Comparison of ENCODE assay signal across 25 cellular contexts in the genomic region with DNA sequence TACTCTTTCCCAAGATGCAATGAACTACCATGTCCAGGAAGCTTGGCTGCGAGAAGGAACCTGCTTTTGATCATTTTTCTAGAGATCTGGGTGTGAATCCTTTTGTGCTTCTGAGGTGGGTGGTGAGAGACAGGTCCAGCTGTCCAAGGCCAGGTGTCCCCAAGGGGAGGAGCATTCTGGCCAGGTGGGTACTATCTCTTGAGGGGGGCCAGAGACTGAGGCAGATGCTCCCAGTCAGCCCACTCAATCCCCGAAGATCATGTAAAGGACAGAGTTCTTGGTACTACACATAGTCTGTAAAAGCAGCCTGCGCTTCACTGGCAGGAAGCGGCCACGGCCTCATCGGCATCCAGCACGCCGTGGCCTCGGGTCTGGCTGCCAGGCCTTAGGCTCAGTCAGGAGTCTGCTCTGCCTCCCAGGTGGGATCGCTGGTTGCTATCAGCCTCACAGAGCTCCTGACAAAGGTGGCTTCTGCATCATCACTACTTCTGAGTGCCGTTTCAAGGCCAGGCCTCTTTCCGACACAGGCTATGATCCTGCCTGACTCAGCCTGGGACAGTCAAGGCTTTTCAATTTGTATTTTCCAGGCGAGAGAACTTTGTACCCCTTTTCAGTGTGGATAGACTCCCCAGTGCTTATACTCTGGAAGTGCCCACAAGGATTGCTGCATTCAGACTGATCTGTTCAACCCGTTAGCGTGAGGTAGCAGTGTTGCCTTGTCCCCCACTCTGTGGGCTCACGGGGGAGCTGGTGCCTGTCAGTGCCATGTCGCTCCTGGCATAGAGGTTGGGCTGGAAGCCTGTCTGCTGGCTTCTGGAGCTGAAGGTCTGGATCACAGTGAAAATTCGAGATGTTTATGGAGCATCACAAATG. TPM values are rescaled to one million over a fixed set of nuclear protein-coding genes. Genes with fewer than 3 reads are reported as not detected.
DNase-seq lines count a peak whose midpoint lies in the region; ATAC-seq, FAIRE-seq and TF ChIP-seq lines count a peak whose summit lies in the region.
"Had no signal": no experiment of that assay in that cellular context is flagged by ENCODE, and none has a peak within 500 bp of the region (broad histone marks: within the 10 kb centered on the region; RNA-seq: fewer than 3 reads in every experiment).

No MANE protein-coding gene starts in this region.

- H4K20me1 ChIP-seq in K562 (replicated peaks; ENCODE audit: control insufficient read depth, insufficient read depth, low read length) = no peaks in the 10 kb centered on the region
- no peaks in the 10 kb centered on the region for H4K20me1 ChIP-seq in osteoblast (ENCODE audit: insufficient read depth, low read length)

- no peak overlapping the region for H3K4me3 Mint-ChIP-seq in naive thymus-derived CD8-positive, alpha-beta T cell
- no peak overlapping the region for H3K4me3 Mint-ChIP-seq in mesothelial cell of epicardium
- H3K4me3 Mint-ChIP-seq: CD4-positive, alpha-beta T cell; HFFc6 had no signal

- H3K27ac ChIP-seq in K562 (ENCODE audit: extremely low read depth, low read depth, low read length) = no peak overlapping the region
- H3K27ac ChIP-seq in osteoblast (ENCODE audit: low read depth, low read length) = no peak overlapping the region
- H3K27ac ChIP-seq in upper lobe of right lung = no peak overlapping the region
- H3K27ac ChIP-seq: 22Rv1, A549, C4-2B, HL-60 had no signal

- TF ChIP-seq CTCF in K562 (IDR thresholded peaks at IDR 0.05 in 2 of 3, conservative IDR thresholded peaks at IDR 0.05 in 1 of 3; ENCODE audit: insufficient read depth in 2 of 3, low read depth in 1 of 3, low read length in 3 of 3) (no peak), osteoblast (IDR thresholded peaks at IDR 0.05; ENCODE audit: extremely low read depth, low read depth, low read length) (no peak), upper lobe of right lung (IDR thresholded peaks at IDR 0.05) (no peak), mesothelial cell of epicardium (IDR thresholded peaks at IDR 0.05; ENCODE audit: unreplicated experiment) (no peak)

- H3K4me1 ChIP-seq in K562 (replicated peaks in 1 of 2; ENCODE audit: control insufficient read depth in 2 of 2, insufficient read depth in 2 of 2, low read length in 2 of 2) = peaks cover 2 to 7% of the 10 kb centered on the region in 2 experiments; a peak in 4 of 5 replicates
- no peaks in the 10 kb centered on the region for H3K4me1 ChIP-seq in osteoblast (ENCODE audit: insufficient read depth, low read length)
- H3K4me1 ChIP-seq in upper lobe of right lung = no peaks in the 10 kb centered on the region
- H3K4me1 ChIP-seq: A549, Caco-2 had no signal

- 62% methylated on average over 18 of the region's 18 CpGs for WGBS in K562 (ENCODE audit: insufficient coverage, low coverage, missing lambda C conversion rate)

- peaks cover 0 to 2% (median 0%) of the 10 kb centered on the region in 5 donors for H3K27me3 Mint-ChIP-seq in naive thymus-derived CD8-positive, alpha-beta T cell
- H3K27me3 Mint-ChIP-seq in mesothelial cell of epicardium (ENCODE audit: low read depth) = no peaks in the 10 kb centered on the region
- H3K27me3 Mint-ChIP-seq: IgD-negative memory B cell had no signal

- POLR2A ChIA-PET in K562 (lab: Yijun Ruan, JAX) = interaction anchor here (0.6 to 0.9 kb wide), 2 partner anchors 9 to 151 kb away, joined by 3 read pairs; no protein-coding TSS in a partner anchor
- POLR2A ChIA-PET in naive thymus-derived CD8-positive, alpha-beta T cell (lab: Charles Lee) = no interaction called here

- ATAC-seq in Right ventricle myocardium inferior = no peak
- no peak for ATAC-seq in left ventricle myocardium superior
- no peak for ATAC-seq in K562
- no peak for ATAC-seq in naive thymus-derived CD8-positive, alpha-beta T cell
- ATAC-seq in upper lobe of right lung = no peak
- ATAC-seq: A549, HCT116 had no signal

- CTCF ChIA-PET in K562 (lab: Yijun Ruan, JAX; ENCODE audit: low intra/inter-chr PET ratio) = no interaction called here

- DNase-seq in Right ventricle myocardium inferior (ENCODE audit: missing footprints) (peak; percentile 35), left ventricle myocardium superior (no peak), K562 (ENCODE audit: extremely low read depth in 1 of 4, low spot score in 3 of 4) (no peak), osteoblast (ENCODE audit: insufficient read length, low spot score, missing footprints) (peak; percentile 29), upper lobe of right lung (no peak), mesothelial cell of epicardium (ENCODE audit: low spot score in 2 of 2, unreplicated experiment in 2 of 2) (no peak)
- no peak for DNase-seq in naive thymus-derived CD8-positive, alpha-beta T cell
- DNase-seq: AML-193; Caco-2; CD4-positive, alpha-beta T cell; DMS153; DMS79; GDM1; GOT3; H7; HFFc6 had no signal

- H3K36me3 ChIP-seq in K562 (ENCODE audit: control insufficient read depth, insufficient read depth, low read length) (no peaks in the 10 kb centered on the region), osteoblast (ENCODE audit: insufficient read depth, low read length) (no peaks in the 10 kb centered on the region), upper lobe of right lung (peaks cover 16% of the 10 kb centered on the region)

- H3K9me1 ChIP-seq in K562 (ENCODE audit: control insufficient read depth, insufficient read depth, low read length) = no peaks in the 10 kb centered on the region

- BruUV-seq in K562 (replicated peaks; lab: Mats Ljungman, UMichigan) = no TSS peak

- peak; percentile 70 for FAIRE-seq in K562 (lab: Jason Lieb, UNC)
- FAIRE-seq: A549, D721Med, GM12892, GM18507 had no signal

- H3K27ac Mint-ChIP-seq in naive thymus-derived CD8-positive, alpha-beta T cell = no peak overlapping the region
- no peak overlapping the region for H3K27ac Mint-ChIP-seq in mesothelial cell of epicardium
- H3K27ac Mint-ChIP-seq: CD4-positive, alpha-beta T cell; HFFc6; IgD-negative memory B cell had no signal

- H3K9me3 Mint-ChIP-seq in naive thymus-derived CD8-positive, alpha-beta T cell = no peaks in the 10 kb centered on the region
- no peaks in the 10 kb centered on the region for H3K9me3 Mint-ChIP-seq in mesothelial cell of epicardium
- H3K9me3 Mint-ChIP-seq: CD4-positive, alpha-beta T cell; HFFc6; IgD-negative memory B cell had no signal

- peaks cover 0 to 15% (median 0%) of the 10 kb centered on the region in 3 donors for H3K36me3 Mint-ChIP-seq in naive thymus-derived CD8-positive, alpha-beta T cell
- H3K36me3 Mint-ChIP-seq in mesothelial cell of epicardium = peaks cover 3% of the 10 kb centered on the region

- in situ Hi-C loops in K562 (cut with MboI) = no loop called here

- no peak for TF ChIP-seq RAD21 in K562 (CRISPR knock-in tag; conservative IDR thresholded peaks at IDR 0.05 in 1 of 2, IDR thresholded peaks at IDR 0.05 in 1 of 2)

- H3K4me3 ChIP-seq in K562 (no peak overlapping the region), osteoblast (ENCODE audit: insufficient read depth, low read length) (no peak overlapping the region), upper lobe of right lung (no peak overlapping the region)
- H3K4me3 ChIP-seq: A549 had no signal

- H3K79me2 ChIP-seq in K562 (ENCODE audit: control insufficient read depth, insufficient read depth, low read length) = no peaks in the 10 kb centered on the region
- H3K79me2 ChIP-seq in osteoblast (ENCODE audit: insufficient read depth, low read length) = no peaks in the 10 kb centered on the region

- no peak overlapping the region for H2AFZ ChIP-seq in K562 (ENCODE audit: low read depth, low read length)
- H2AFZ ChIP-seq in osteoblast (ENCODE audit: low read length) = no peak overlapping the region

- TF ChIP-seq POLR2A in K562 (conservative IDR thresholded peaks at IDR 0.05) = no peak

- H3K4me1 Mint-ChIP-seq in naive thymus-derived CD8-positive, alpha-beta T cell = peaks cover 0 to 2% (median 0%) of the 10 kb centered on the region in 4 donors
- H3K4me1 Mint-ChIP-seq in mesothelial cell of epicardium = no peaks in the 10 kb centered on the region
- H3K4me1 Mint-ChIP-seq: IgD-negative memory B cell had no signal

- H3K9me3 ChIP-seq in K562 (replicated peaks; ENCODE audit: control insufficient read depth, insufficient read depth, low read depth, low read length) = no peaks in the 10 kb centered on the region
- H3K9me3 ChIP-seq in osteoblast (ENCODE audit: low read depth, low read length) = no peaks in the 10 kb centered on the region
- no peaks in the 10 kb centered on the region for H3K9me3 ChIP-seq in upper lobe of right lung
- H3K9me3 ChIP-seq: A549, Caco-2 had no signal

- H3K4me2 ChIP-seq in K562 (ENCODE audit: insufficient read depth, low read length) (no peak overlapping the region), osteoblast (ENCODE audit: insufficient read depth, low read length) (no peak overlapping the region)
- H3K4me2 ChIP-seq: A549 had no signal

- no peak for TF ChIP-seq EP300 in K562 (IDR thresholded peaks at IDR 0.05; ENCODE audit: low read length)

- intact Hi-C loops in Right ventricle myocardium inferior (cut with DNase I) = no loop called here
- intact Hi-C loops in left ventricle myocardium superior (cut with micrococcal nuclease) = no loop called here
- intact Hi-C loops in K562 (cut with micrococcal nuclease) = no loop called here
- intact Hi-C loops in upper lobe of right lung (cut with DNase I) = no loop called here

- no peaks in the 10 kb centered on the region for H3K27me3 ChIP-seq in K562 (ENCODE audit: control insufficient read depth in 2 of 2, insufficient read depth in 2 of 2, low read length in 2 of 2)
- no peaks in the 10 kb centered on the region for H3K27me3 ChIP-seq in osteoblast (ENCODE audit: insufficient read depth, low read length)
- H3K27me3 ChIP-seq in upper lobe of right lung = no peaks in the 10 kb centered on the region

- no peak overlapping the region for H3K9ac ChIP-seq in K562 (ENCODE audit: insufficient read depth in 1 of 2, low read depth in 2 of 2, low read length in 2 of 2)

RNA-seq across cellular contexts. Expression of a gene that starts 29.1 kb away (rescaled TPM):
- 97.4 TPM for total RNA-seq in Right ventricle myocardium inferior
- 99.3 TPM for total RNA-seq in left ventricle myocardium superior
- 304 and 771 TPM in 2 replicates for total RNA-seq in K562 (2011; cell fraction: chromatin; rRNA removed; ENCODE audit: low replicate concordance)
- 391 and 430 TPM in 2 replicates for total RNA-seq in K562 (2011; cell fraction: nucleolus; rRNA removed)
- 299 and 300 TPM in 2 replicates for total RNA-seq in K562 (2011; cell fraction: nucleoplasm; rRNA removed)
- 116 and 163 TPM in 2 replicates for total RNA-seq in K562 (2014; rRNA removed)
- 35.0 and 61.9 TPM in 2 replicates for total RNA-seq in K562 (2014; rRNA removed; fragmentation: Illumina TruSeq; extraction: Trizol)
- 66.9 and 75.2 TPM in 2 replicates for total RNA-seq in K562 (2015; rRNA removed; fragmentation: Illumina TruSeq; extraction: Trizol)
- total RNA-seq in K562 (2021) = 107 and 123 TPM in 2 replicates
- 169 and 218 TPM in 2 replicates for polyA plus RNA-seq in K562 (2011; rRNA removed)
- 168 and 300 TPM in 2 replicates for polyA plus RNA-seq in K562 (2011; cell fraction: cytosol; rRNA removed)
- 929 and 1,221 TPM in 2 replicates for polyA plus RNA-seq in K562 (2011; cell fraction: nucleus; rRNA removed)
- 120 and 121 TPM in 2 replicates for polyA plus RNA-seq in K562 (2012)
- polyA plus RNA-seq in K562 (2014; fragmentation: Illumina TruSeq; extraction: Trizol) = 151 and 157 TPM in 2 replicates
- 10 to 100 TPM in 1 of 2 experiments, 1 to 10 TPM in 1; 5.4 to 10.3 TPM for polyA plus RNA-seq in K562 (2014; fragmentation: Nextera tagmentation; extraction: Ambion mirVana)
- polyA plus RNA-seq in K562 (2014; rRNA removed) = 177 and 178 TPM in 2 replicates
- 83.1 and 97.9 TPM in 2 replicates for polyA minus RNA-seq in K562 (2011; rRNA and poly(A)+ RNA removed)
- 60.5 and 75.9 TPM in 2 replicates for polyA minus RNA-seq in K562 (2011; cell fraction: cytosol; rRNA and poly(A)+ RNA removed)
- 113 and 164 TPM in 2 replicates for polyA minus RNA-seq in K562 (2011; cell fraction: nucleus; rRNA and poly(A)+ RNA removed)
- 189 and 227 TPM in 2 replicates for total RNA-seq in osteoblast
- total RNA-seq in naive thymus-derived CD8-positive, alpha-beta T cell = 100 to 1,000 TPM; 148 to 150 TPM
- polyA plus RNA-seq in naive thymus-derived CD8-positive, alpha-beta T cell = 10 to 100 TPM; 69.9 to 81.1 (median 70.1) TPM
- total RNA-seq in upper lobe of right lung = 134 TPM
- 183 to 193 TPM (median 192 TPM) in 3 replicates for total RNA-seq in mesothelial cell of epicardium

Comparison
In these comparisons a context has a peak if more than half of its experiments do, and no peak if none do; other contexts are left out.
1. DNase-seq: peak in Right ventricle myocardium inferior (single experiment) and osteoblast (single experiment); none in left ventricle myocardium superior (single experiment), K562 (0 of 4), naive thymus-derived CD8-positive, alpha-beta T cell (0 of 10), upper lobe of right lung (single experiment) and mesothelial cell of epicardium (0 of 2).